In genomic region chr12:92402415-92402814, GRCh38 we compare ENCODE assay signal across 19 cellular contexts.
DNase-seq lines count a peak whose midpoint lies in the region; ATAC-seq and TF ChIP-seq lines count a peak whose summit lies in the region.
"Had no signal": no experiment of that assay in that cellular context is flagged by ENCODE, and none has a peak within 500 bp of the region (broad histone marks: within the 10 kb centered on the region; RNA-seq: fewer than 3 reads in every experiment).

No MANE protein-coding gene starts in this region.

- TF ChIP-seq EP300 in tibial nerve (IDR thresholded peaks at IDR 0.05), result no peak

- peak overlapping the region; percentile 52 for H3K27ac Mint-ChIP-seq in T-helper 2 cell treated with Interferon-gamma antibody and Interleukin-4, amounts not matched to agents 5 μg/mL and 100 μg/mL, for 36 hours
- H3K27ac Mint-ChIP-seq in activated CD8-positive, alpha-beta T cell treated with anti-CD3 and anti-CD28 coated beads for 36 hours, result peak overlapping the region; percentile 98
- peak overlapping the region; percentile 94 to 99 (median 98) for H3K27ac Mint-ChIP-seq in naive B cell
- H3K27ac Mint-ChIP-seq: mesothelial cell of epicardium had no signal

- 42 to 94% methylated on average over 1 of the region's 1 CpG for WGBS in tibial nerve, 2 donors

- no peaks in the 10 kb centered on the region for H3K27me3 Mint-ChIP-seq in T-helper 2 cell treated with Interferon-gamma antibody and Interleukin-4, amounts not matched to agents 5 μg/mL and 100 μg/mL, for 36 hours (ENCODE audit: low read depth)
- no peaks in the 10 kb centered on the region for H3K27me3 Mint-ChIP-seq in activated CD8-positive, alpha-beta T cell treated with anti-CD3 and anti-CD28 coated beads for 36 hours
- no peaks in the 10 kb centered on the region for H3K27me3 Mint-ChIP-seq in naive B cell

- intact Hi-C loops in activated CD8-positive, alpha-beta T cell treated with anti-CD3 and anti-CD28 coated beads for 36 hours (cut with micrococcal nuclease), result loop anchor here (5.0 to 10.0 kb wide), 4 partner anchors 70 to 1018 kb away; no protein-coding TSS in a partner anchor

- no peaks in the 10 kb centered on the region for H3K36me3 ChIP-seq in KOPT-K1 (ENCODE audit: insufficient read depth, low read length)
- H3K36me3 ChIP-seq in tibial nerve, result no peaks in the 10 kb centered on the region
- H3K36me3 ChIP-seq: neutrophil, suprapubic skin, vagina had no signal

- no peaks in the 10 kb centered on the region for H3K9me3 ChIP-seq in KOPT-K1 (ENCODE audit: insufficient read depth, low read length, poor library complexity, severe bottlenecking)
- H3K9me3 ChIP-seq in tibial nerve, result no peaks in the 10 kb centered on the region
- H3K9me3 ChIP-seq: neutrophil, SK-N-SH, suprapubic skin, vagina had no signal

- H3K4me3 ChIP-seq in tibial nerve, result no peak overlapping the region
- H3K4me3 ChIP-seq: smooth muscle cell, suprapubic skin, vagina had no signal

- peaks cover 23% of the 10 kb centered on the region for H3K36me3 Mint-ChIP-seq in T-helper 2 cell treated with Interferon-gamma antibody and Interleukin-4, amounts not matched to agents 5 μg/mL and 100 μg/mL, for 36 hours (ENCODE audit: low read depth)
- H3K36me3 Mint-ChIP-seq in activated CD8-positive, alpha-beta T cell treated with anti-CD3 and anti-CD28 coated beads for 36 hours (ENCODE audit: low read depth), result peaks cover 26% of the 10 kb centered on the region
- H3K36me3 Mint-ChIP-seq in naive B cell, result peaks cover 0 to 3% of the 10 kb centered on the region in 2 donors
- H3K36me3 Mint-ChIP-seq: mesothelial cell of epicardium had no signal

- TF ChIP-seq POLR2A in tibial nerve (IDR thresholded peaks at IDR 0.05), result no peak

- ATAC-seq in activated CD8-positive, alpha-beta T cell treated with anti-CD3 and anti-CD28 coated beads for 36 hours, result no peak
- no peak for ATAC-seq in naive B cell (ENCODE audit: low read depth in 2 of 2)

- H3K4me3 Mint-ChIP-seq in T-helper 2 cell treated with Interferon-gamma antibody and Interleukin-4, amounts not matched to agents 5 μg/mL and 100 μg/mL, for 36 hours, result peak overlapping the region; percentile 39
- H3K4me3 Mint-ChIP-seq in activated CD8-positive, alpha-beta T cell treated with anti-CD3 and anti-CD28 coated beads for 36 hours, result no peak overlapping the region
- peak overlapping the region; percentile 36 to 88 (median 60) for H3K4me3 Mint-ChIP-seq in naive B cell
- H3K4me3 Mint-ChIP-seq: mesothelial cell of epicardium had no signal

- DNase-seq in T-helper 2 cell treated with Interferon-gamma antibody and Interleukin-4, amounts not matched to agents 5 μg/mL and 100 μg/mL, for 36 hours (ENCODE audit: low spot score), result no peak
- DNase-seq in T-helper 2 cell (no peak), naive B cell (no peak), NCI-H1930 (lab: John Stamatoyannopoulos, UW) (no peak), tibial nerve (ENCODE audit: low spot score in 2 of 2) (no peak)
- DNase-seq in activated CD8-positive, alpha-beta T cell treated with anti-CD3 and anti-CD28 coated beads for 36 hours, result no peak
- DNase-seq in stimulated activated CD4-positive, alpha-beta T cell treated with anti-CD3 and anti-CD28 coated beads, Interleukin-4, amount 100 ng/mL, for 4 hours, result no peak
- DNase-seq: DMS153; GF-D8; NCI-H1417 treated with DMSO at 0.1 percent for 48 hours; NCI-H774; SK-N-SH; stimulated activated CD4-positive, alpha-beta T cell treated with anti-CD3 and anti-CD28 coated beads, Interleukin-4, amount 100 ng/mL, for 24 hours had no signal

- POLR2A ChIA-PET in activated CD8-positive, alpha-beta T cell treated with anti-CD3 and anti-CD28 coated beads for 36 hours (lab: Charles Lee), result interaction anchor here (1.1 to 8.5 kb wide), 6 partner anchors 9 to 258 kb away, joined by 3 to 88 read pairs (median 5); partner anchors contain the start of gene BTG1

- no peak for TF ChIP-seq CTCF in activated CD8-positive, alpha-beta T cell treated with anti-CD3 and anti-CD28 coated beads for 36 hours (IDR thresholded peaks at IDR 0.05)
- TF ChIP-seq CTCF in tibial nerve (IDR thresholded peaks at IDR 0.05), result no peak

- CTCF ChIA-PET in activated CD8-positive, alpha-beta T cell treated with anti-CD3 and anti-CD28 coated beads for 36 hours (lab: Charles Lee), result interaction anchor here (1.1 to 2.8 kb wide), 2 partner anchors 138 to 168 kb away, joined by 3 to 10 read pairs; no protein-coding TSS in a partner anchor

- peaks cover 16% of the 10 kb centered on the region for H3K9me3 Mint-ChIP-seq in T-helper 2 cell treated with Interferon-gamma antibody and Interleukin-4, amounts not matched to agents 5 μg/mL and 100 μg/mL, for 36 hours
- H3K9me3 Mint-ChIP-seq in activated CD8-positive, alpha-beta T cell treated with anti-CD3 and anti-CD28 coated beads for 36 hours, result peaks cover 6% of the 10 kb centered on the region
- peaks cover 0 to 4% (median 0%) of the 10 kb centered on the region in 7 donors for H3K9me3 Mint-ChIP-seq in naive B cell
- H3K9me3 Mint-ChIP-seq: mesothelial cell of epicardium had no signal

- H3K27ac ChIP-seq in KOPT-K1 (ENCODE audit: low read depth, low read length, poor library complexity, severe bottlenecking) (peak overlapping the region; percentile 79), tibial nerve (no peak overlapping the region)
- H3K27ac ChIP-seq: neutrophil, suprapubic skin had no signal

- peaks cover 83% of the 10 kb centered on the region for H3K4me1 Mint-ChIP-seq in T-helper 2 cell treated with Interferon-gamma antibody and Interleukin-4, amounts not matched to agents 5 μg/mL and 100 μg/mL, for 36 hours (ENCODE audit: low read depth)
- peaks cover 83% of the 10 kb centered on the region for H3K4me1 Mint-ChIP-seq in activated CD8-positive, alpha-beta T cell treated with anti-CD3 and anti-CD28 coated beads for 36 hours (ENCODE audit: low read depth)
- peaks cover 75 to 90% (median 77%) of the 10 kb centered on the region in 3 donors for H3K4me1 Mint-ChIP-seq in naive B cell

- H3K27me3 ChIP-seq in tibial nerve, result no peaks in the 10 kb centered on the region
- H3K27me3 ChIP-seq: suprapubic skin, vagina had no signal

- peaks cover 0 to 8% (median 0%) of the 10 kb centered on the region in 4 donors for H3K4me1 ChIP-seq in tibial nerve
